In the genomic region with DNA sequence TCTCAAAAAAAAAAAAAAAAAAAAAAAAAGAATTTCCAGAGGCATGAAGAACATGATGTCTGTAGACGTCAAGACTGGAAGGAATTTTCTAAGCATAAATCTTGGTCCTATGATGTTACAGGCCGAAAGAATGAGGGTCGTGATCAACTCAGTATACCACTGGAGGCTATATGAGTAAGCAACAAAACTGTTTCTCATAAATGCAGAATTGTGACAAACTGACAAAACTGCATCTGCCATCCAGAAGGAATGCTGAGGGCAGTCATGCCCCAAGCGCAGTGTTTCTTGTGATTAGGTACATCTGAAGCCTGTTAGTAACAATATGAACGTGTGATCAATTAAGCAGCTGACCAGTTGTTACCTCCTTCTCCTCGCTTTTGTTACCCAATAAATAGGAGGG, we compare ENCODE assay signal across 21 cellular contexts.
"Had no signal": no experiment of that assay in that cellular context is flagged by ENCODE, and none has a peak within 500 bp of the region (broad histone marks: within the 10 kb centered on the region; RNA-seq: fewer than 3 reads in every experiment).

No MANE protein-coding gene starts in this region.

- H3K4me1 ChIP-seq: neural progenitor cell, right atrium auricular region, sigmoid colon, spleen, suprapubic skin, uterus had no signal

- H3K27me3 ChIP-seq: hepatocyte, neural progenitor cell, ovary, right atrium auricular region, sigmoid colon, spleen, suprapubic skin, tibial artery, uterus had no signal

- H3K27ac ChIP-seq: hepatocyte, neural progenitor cell, ovary, right atrium auricular region, sigmoid colon, spleen, suprapubic skin, tibial artery, uterus had no signal

- H3K9me3 ChIP-seq: ovary, right atrium auricular region, sigmoid colon, spleen, suprapubic skin, thoracic aorta, tibial artery, uterus had no signal

- H3K36me3 ChIP-seq: neural progenitor cell, ovary, right atrium auricular region, sigmoid colon, spleen, suprapubic skin, thoracic aorta, tibial artery, uterus had no signal

- H3K9ac ChIP-seq: neural progenitor cell had no signal

- DNase-seq: islet precursor cell; left ventricle myocardium superior; mesendoderm; naive B cell; natural killer cell; nephron progenitor cell; ovary; sigmoid colon; small intestine; spleen; stimulated activated CD4-positive, alpha-beta T cell treated with anti-CD3 and anti-CD28 coated beads, Interleukin-4, amount 100 ng/mL, for 24 hours; stimulated activated naive CD4-positive, alpha-beta T cell; tibial artery; uterus had no signal

- H3K4me3 ChIP-seq: hepatocyte, lung, neural progenitor cell, ovary, right atrium auricular region, sigmoid colon, spleen, suprapubic skin, thoracic aorta, tibial artery, uterus had no signal

- ATAC-seq: left ventricle myocardium superior; natural killer cell; stimulated activated effector memory CD8-positive, alpha-beta T cell treated with anti-CD3 and anti-CD28 coated beads, Interleukin-12 subunit alpha, Interleukin-12 subunit beta, amount 100 ng/mL, for 72 hours had no signal
